Comparison of ENCODE assay signal across 8 cellular contexts in the genomic region with DNA sequence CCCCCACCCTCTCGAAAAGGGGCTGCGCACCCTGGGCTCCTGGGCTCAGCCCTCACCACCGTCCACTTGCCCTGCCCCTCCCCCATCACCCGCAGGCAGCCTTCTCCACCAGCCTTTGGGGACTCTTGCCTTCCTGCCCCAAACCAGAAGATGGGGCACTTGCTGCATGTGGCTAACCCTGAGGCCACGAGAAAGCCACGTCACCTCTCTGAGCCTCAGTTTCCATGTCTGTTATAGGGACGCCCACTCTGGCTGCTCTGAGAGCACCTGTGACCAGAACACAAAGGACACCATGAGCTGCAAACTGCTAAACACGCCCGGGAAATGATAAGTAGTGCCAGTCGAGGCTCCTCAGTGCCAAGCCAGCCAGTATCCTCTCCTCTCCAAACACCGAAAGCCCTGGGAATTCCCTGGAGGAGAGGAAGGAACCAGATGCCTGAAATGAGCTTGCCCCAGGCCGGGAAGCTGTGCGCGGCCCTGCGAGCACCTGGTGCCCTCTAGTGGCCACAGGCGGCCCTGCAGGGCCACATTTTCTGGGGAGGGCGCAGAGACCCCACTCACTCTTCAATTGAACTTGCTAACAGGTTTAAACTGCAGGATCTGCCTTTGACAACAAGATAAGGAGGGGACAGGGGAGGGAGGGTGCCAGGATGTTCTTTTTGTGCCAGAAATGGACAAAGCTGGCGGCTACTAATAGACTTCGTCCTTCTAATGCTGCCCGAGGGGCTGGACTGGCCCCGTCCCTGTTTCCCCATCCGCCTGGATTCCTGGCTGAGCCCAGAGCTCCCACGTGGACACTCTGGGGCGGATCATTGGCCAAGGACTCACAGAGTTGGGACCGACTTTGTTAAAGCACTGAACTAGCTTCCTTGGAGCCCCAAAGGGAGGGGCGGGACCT. TPM values are rescaled to one million over a fixed set of nuclear protein-coding genes. Genes with fewer than 3 reads are reported as not detected.
DNase-seq lines count a peak whose midpoint lies in the region; ATAC-seq, FAIRE-seq and TF ChIP-seq lines count a peak whose summit lies in the region.

No MANE protein-coding gene starts in this region.

- in situ Hi-C loops in HepG2 (cut with HindIII; ENCODE audit: extremely low pct_ligation_motif_present, low pct_unique_long_range_greater_than_20kb): loop anchor here (5.0 kb wide), 1 partner anchor 49 kb away; no protein-coding TSS in a partner anchor

- H3K36me3 ChIP-seq in HepG2 (replicated peaks in 1 of 2; ENCODE audit: control insufficient read depth in 1 of 2, insufficient read depth in 2 of 2, low read length in 2 of 2): peaks cover 4 to 12% of the 10 kb centered on the region in 2 experiments; a peak in 4 of 5 replicates

- no peaks in the 10 kb centered on the region for H3K9me3 ChIP-seq in HepG2 (ENCODE audit: low read length)

- H4K20me1 ChIP-seq in HepG2 (ENCODE audit: insufficient read depth, low read length): no peaks in the 10 kb centered on the region

- DNase-seq in AG09309 (ENCODE audit: low read depth) (no peak), NAMALWA (ENCODE audit: low spot score) (peak; percentile 58), dermis blood vessel endothelial cell (peak; percentile 60), HepG2 (ENCODE audit: low spot score) (peak; percentile 48), T1000 (lab: John Stamatoyannopoulos, UW) (no peak)
- DNase-seq in activated CD4-positive, alpha-beta T cell treated with anti-CD3 and anti-CD28 coated beads for 1 hour: peak; percentile 12
- peak; percentile 15 for DNase-seq in stimulated activated CD8-positive, alpha-beta memory T cell treated with anti-CD3 and anti-CD28 coated beads, Interleukin-12 subunit alpha, Interleukin-12 subunit beta, amount 100 ng/mL, for 1 hour (ENCODE audit: low read depth)

- H3K4me3 ChIP-seq in AG09309 (ENCODE audit: control insufficient read depth, low read depth, low read length) (no peak overlapping the region), HepG2 (replicated peaks in 1 of 3; ENCODE audit: insufficient read depth in 1 of 3, low read depth in 2 of 3, low read length in 3 of 3) (peak overlapping the region in 1 of 3 experiments; percentile 30; a peak in 1 of 6 replicates)

- BruUV-seq in HepG2 (replicated peaks; lab: Mats Ljungman, UMichigan): no TSS peak

- POLR2A ChIA-PET in HepG2 (lab: Yijun Ruan, JAX): interaction anchor here (0.7 to 2.7 kb wide), 11 partner anchors 35 to 110 kb away, joined by 3 to 36 read pairs (median 3); partner anchors contain the start of gene SERPINA11

- peak; percentile 98 for TF ChIP-seq RAD21 in HepG2 (CRISPR knock-in tag; IDR thresholded peaks at IDR 0.05)

- H3K27ac ChIP-seq in HepG2 (ENCODE audit: extremely low read length, insufficient read depth, low read length): peak overlapping the region; percentile 32

- H3K4me1 ChIP-seq in HepG2 (ENCODE audit: insufficient read depth, low read length): peaks cover 92% of the 10 kb centered on the region

- CTCF ChIA-PET in HepG2 (lab: Yijun Ruan, JAX; ENCODE audit: low intra/inter-chr PET ratio, low total read pairs): interaction anchor here (0.6 to 3.5 kb wide), 6 partner anchors 16 to 198 kb away, joined by 3 to 82 read pairs (median 6); no protein-coding TSS in a partner anchor

- H3K79me2 ChIP-seq in HepG2 (ENCODE audit: insufficient read depth, low read length): peaks cover 30% of the 10 kb centered on the region

- no peak overlapping the region; the same call in 1 of the 2 replicates for H3K9ac ChIP-seq in HepG2 (ENCODE audit: insufficient read depth, low read depth, low read length)

- peak; percentile 100 for TF ChIP-seq CTCF in AG09309 (IDR thresholded peaks at IDR 0.05; ENCODE audit: control insufficient read depth, insufficient read depth, low read depth, low read length, missing control alignments)
- peak; percentile 96 for TF ChIP-seq CTCF in HepG2 (CRISPR knock-in tag; IDR thresholded peaks at IDR 0.05)

- intact Hi-C loops in HepG2 (cut with micrococcal nuclease; ENCODE audit: unreplicated experiment): loop anchor here (1.0 kb wide), 3 partner anchors 34 to 54 kb away; partner anchors contain the start of gene SERPINA11

- no peak overlapping the region for H2AFZ ChIP-seq in HepG2 (ENCODE audit: low read length)

- TF ChIP-seq EP300 in HepG2 (IDR thresholded peaks at IDR 0.05; ENCODE audit: low read depth in 2 of 2, low read length in 2 of 2) (0 out of 4 replicates have a peak, but pooled peaks of 1 of the 2 experiments have one; percentile 9), HepG2 (CRISPR knock-in tag; IDR thresholded peaks at IDR 0.05; ENCODE audit: borderline replicate concordance) (no peak)

- FAIRE-seq in HepG2 (lab: Jason Lieb, UNC): peak; percentile 39

- WGBS in HepG2 (ENCODE audit: low lambda C conversion rate): 59% methylated on average over 18 of the region's 26 CpGs

- H3K4me2 ChIP-seq in HepG2 (ENCODE audit: low read depth, low read length): peak overlapping the region; percentile 54

- no peak for TF ChIP-seq POLR2A in HepG2 (IDR thresholded peaks at IDR 0.05; ENCODE audit: insufficient read depth in 1 of 2, low read depth in 2 of 2, low read length in 2 of 2)

- H3K27me3 ChIP-seq in HepG2 (ENCODE audit: control insufficient read depth in 1 of 2, insufficient read depth in 2 of 2, low read length in 2 of 2): no peaks in the 10 kb centered on the region

- ATAC-seq in GM18867 (IDR thresholded peaks at IDR 0.05; ENCODE audit: unreplicated experiment) (peak; percentile 33), HepG2 (peak; percentile 62)

RNA-seq across cellular contexts. Expression of gene SERPINA9, which starts 10.2 kb away (rescaled TPM):
- total RNA-seq in dermis blood vessel endothelial cell: not detected in 2 replicates
- not detected in 2 replicates for total RNA-seq in HepG2 (2016; rRNA removed; fragmentation: Illumina TruSeq; extraction: Trizol)
- total RNA-seq in HepG2 (2016; cell fraction: cytosol; rRNA removed; fragmentation: Illumina TruSeq; extraction: Trizol; ENCODE audit: low read depth): not detected in 2 replicates
- not detected in 2 replicates for total RNA-seq in HepG2 (2016; cell fraction: insoluble cytoplasmic fraction; rRNA removed; fragmentation: Illumina TruSeq; extraction: Trizol)
- total RNA-seq in HepG2 (2016; cell fraction: membrane; rRNA removed; fragmentation: Illumina TruSeq; extraction: Trizol): not detected in 2 replicates
- not detected in 2 replicates for total RNA-seq in HepG2 (2016; cell fraction: nucleus; rRNA removed; fragmentation: Illumina TruSeq; extraction: Trizol)
- 0.12 and 0.21 TPM in 2 replicates for polyA plus RNA-seq in HepG2 (2011; rRNA removed)
- polyA plus RNA-seq in HepG2 (2011; cell fraction: cytosol; rRNA removed): 0.16 and 0.18 TPM in 2 replicates
- 0.64 and 1.1 TPM in 2 replicates for polyA plus RNA-seq in HepG2 (2011; cell fraction: nucleus; rRNA removed)
- 0.17 and 0.78 TPM in 2 replicates for polyA plus RNA-seq in HepG2 (2012)
- not detected in 2 replicates for polyA plus RNA-seq in HepG2 (2016; cell fraction: cytosol; fragmentation: Illumina TruSeq; extraction: Trizol; ENCODE audit: low read depth)
- not detected in 2 replicates for polyA plus RNA-seq in HepG2 (2016; cell fraction: insoluble cytoplasmic fraction; fragmentation: Illumina TruSeq; extraction: Trizol; ENCODE audit: low read depth)
- polyA plus RNA-seq in HepG2 (2016; cell fraction: membrane; fragmentation: Illumina TruSeq; extraction: Trizol; ENCODE audit: low read depth): not detected in 2 replicates
- polyA plus RNA-seq in HepG2 (2016; cell fraction: nucleus; fragmentation: Illumina TruSeq; extraction: Trizol; ENCODE audit: insufficient read depth, low read depth): not detected in 2 replicates
- 0.12 TPM in 1 of 2 replicates, not detected in the other for polyA minus RNA-seq in HepG2 (2011; rRNA and poly(A)+ RNA removed; ENCODE audit: low replicate concordance)
- polyA minus RNA-seq in HepG2 (2011; cell fraction: cytosol; rRNA and poly(A)+ RNA removed): not detected in 2 replicates
- 0.37 TPM in 1 of 2 replicates, not detected in the other for polyA minus RNA-seq in HepG2 (2011; cell fraction: nucleus; rRNA and poly(A)+ RNA removed)

RNA-seq across cellular contexts. Expression of gene SERPINA12, which starts 23.1 kb away (rescaled TPM):
- not detected in 2 replicates for total RNA-seq in dermis blood vessel endothelial cell
- total RNA-seq in HepG2 (2016; rRNA removed; fragmentation: Illumina TruSeq; extraction: Trizol): not detected in 2 replicates
- not detected in 2 replicates for total RNA-seq in HepG2 (2016; cell fraction: cytosol; rRNA removed; fragmentation: Illumina TruSeq; extraction: Trizol; ENCODE audit: low read depth)
- not detected in 2 replicates for total RNA-seq in HepG2 (2016; cell fraction: insoluble cytoplasmic fraction; rRNA removed; fragmentation: Illumina TruSeq; extraction: Trizol)
- total RNA-seq in HepG2 (2016; cell fraction: membrane; rRNA removed; fragmentation: Illumina TruSeq; extraction: Trizol): not detected in 2 replicates
- total RNA-seq in HepG2 (2016; cell fraction: nucleus; rRNA removed; fragmentation: Illumina TruSeq; extraction: Trizol): not detected in 2 replicates
- polyA plus RNA-seq in HepG2 (2011; rRNA removed): 0.08 TPM in 1 of 2 replicates, not detected in the other
- 0.07 TPM in 1 of 2 replicates, not detected in the other for polyA plus RNA-seq in HepG2 (2011; cell fraction: cytosol; rRNA removed)
- polyA plus RNA-seq in HepG2 (2011; cell fraction: nucleus; rRNA removed): not detected in 2 replicates
- polyA plus RNA-seq in HepG2 (2012): 9.8 and 20.4 TPM in 2 replicates
- not detected in 2 replicates for polyA plus RNA-seq in HepG2 (2016; cell fraction: cytosol; fragmentation: Illumina TruSeq; extraction: Trizol; ENCODE audit: low read depth)
- polyA plus RNA-seq in HepG2 (2016; cell fraction: insoluble cytoplasmic fraction; fragmentation: Illumina TruSeq; extraction: Trizol; ENCODE audit: low read depth): 0.11 TPM in 1 of 2 replicates, not detected in the other
- polyA plus RNA-seq in HepG2 (2016; cell fraction: membrane; fragmentation: Illumina TruSeq; extraction: Trizol; ENCODE audit: low read depth): 0.08 TPM in 1 of 2 replicates, not detected in the other
- polyA plus RNA-seq in HepG2 (2016; cell fraction: nucleus; fragmentation: Illumina TruSeq; extraction: Trizol; ENCODE audit: insufficient read depth, low read depth): not detected in 2 replicates
- polyA minus RNA-seq in HepG2 (2011; rRNA and poly(A)+ RNA removed; ENCODE audit: low replicate concordance): 0.10 TPM in 1 of 2 replicates, not detected in the other
- polyA minus RNA-seq in HepG2 (2011; cell fraction: cytosol; rRNA and poly(A)+ RNA removed): not detected in 2 replicates
- polyA minus RNA-seq in HepG2 (2011; cell fraction: nucleus; rRNA and poly(A)+ RNA removed): not detected in 2 replicates

RNA-seq across cellular contexts. Expression of gene SERPINA11, which starts 33.6 kb away (rescaled TPM):
- total RNA-seq in dermis blood vessel endothelial cell (not detected in 2 replicates), HepG2 (2016; rRNA removed; fragmentation: Illumina TruSeq; extraction: Trizol) (9.8 and 21.2 TPM in 2 replicates)
- total RNA-seq in HepG2 (2016; cell fraction: cytosol; rRNA removed; fragmentation: Illumina TruSeq; extraction: Trizol; ENCODE audit: low read depth): 4.9 TPM in 2 replicates
- total RNA-seq in HepG2 (2016; cell fraction: insoluble cytoplasmic fraction; rRNA removed; fragmentation: Illumina TruSeq; extraction: Trizol): 7.7 and 19.9 TPM in 2 replicates
- 6.8 and 7.2 TPM in 2 replicates for total RNA-seq in HepG2 (2016; cell fraction: membrane; rRNA removed; fragmentation: Illumina TruSeq; extraction: Trizol)
- 17.5 and 21.4 TPM in 2 replicates for total RNA-seq in HepG2 (2016; cell fraction: nucleus; rRNA removed; fragmentation: Illumina TruSeq; extraction: Trizol)
- 131 and 142 TPM in 2 replicates for polyA plus RNA-seq in HepG2 (2011; rRNA removed)
- 228 and 231 TPM in 2 replicates for polyA plus RNA-seq in HepG2 (2011; cell fraction: cytosol; rRNA removed)
- 105 and 121 TPM in 2 replicates for polyA plus RNA-seq in HepG2 (2011; cell fraction: nucleus; rRNA removed)
- polyA plus RNA-seq in HepG2 (2012): 284 and 307 TPM in 2 replicates
- polyA plus RNA-seq in HepG2 (2016; cell fraction: cytosol; fragmentation: Illumina TruSeq; extraction: Trizol; ENCODE audit: low read depth): 9.3 and 10.7 TPM in 2 replicates
- polyA plus RNA-seq in HepG2 (2016; cell fraction: insoluble cytoplasmic fraction; fragmentation: Illumina TruSeq; extraction: Trizol; ENCODE audit: low read depth): 10.5 and 15.9 TPM in 2 replicates
- polyA plus RNA-seq in HepG2 (2016; cell fraction: membrane; fragmentation: Illumina TruSeq; extraction: Trizol; ENCODE audit: low read depth): 8.6 and 9.0 TPM in 2 replicates
- polyA plus RNA-seq in HepG2 (2016; cell fraction: nucleus; fragmentation: Illumina TruSeq; extraction: Trizol; ENCODE audit: insufficient read depth, low read depth): 40.1 and 45.5 TPM in 2 replicates
- polyA minus RNA-seq in HepG2 (2011; rRNA and poly(A)+ RNA removed; ENCODE audit: low replicate concordance): 88.7 TPM in 1 of 2 replicates, not detected in the other
- 75.9 and 114 TPM in 2 replicates for polyA minus RNA-seq in HepG2 (2011; cell fraction: cytosol; rRNA and poly(A)+ RNA removed)
- polyA minus RNA-seq in HepG2 (2011; cell fraction: nucleus; rRNA and poly(A)+ RNA removed): 62.1 and 71.2 TPM in 2 replicates

Comparison
In these comparisons a context has a peak if more than half of its experiments do, and no peak if none do; other contexts are left out.
1. DNase-seq: peak in NAMALWA (single experiment), activated CD4-positive, alpha-beta T cell treated with anti-CD3 and anti-CD28 coated beads for 1 hour (single experiment), dermis blood vessel endothelial cell (single experiment), HepG2 (single experiment) and stimulated activated CD8-positive, alpha-beta memory T cell treated with anti-CD3 and anti-CD28 coated beads, Interleukin-12 subunit alpha, Interleukin-12 subunit beta, amount 100 ng/mL, for 1 hour (single experiment); none in AG09309 (single experiment) and T1000 (single experiment).